In the genomic region with DNA sequence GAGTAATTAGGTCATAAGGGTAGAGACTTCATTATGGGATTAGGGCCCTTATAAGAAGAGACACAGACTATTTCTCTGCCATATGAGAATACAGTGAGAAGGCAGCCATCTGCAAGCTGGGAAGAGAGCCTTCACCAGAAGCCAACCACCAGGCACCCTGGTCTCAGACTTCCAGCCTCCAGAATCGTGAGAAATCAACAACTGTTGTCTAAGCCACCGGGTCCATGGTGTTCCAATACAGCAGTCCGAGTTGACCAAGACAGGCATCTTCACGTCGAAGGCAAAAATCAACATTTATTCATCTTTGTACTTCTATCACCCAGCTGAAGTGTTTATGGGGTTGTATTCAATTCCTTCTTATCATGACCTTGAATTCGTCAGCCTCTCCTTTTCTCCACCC, we compare ENCODE assay signal across 41 cellular contexts. TPM values are rescaled to one million over a fixed set of nuclear protein-coding genes. Genes with fewer than 3 reads are reported as not detected.
"Had no signal": no experiment of that assay in that cellular context is flagged by ENCODE, and none has a peak within 500 bp of the region (broad histone marks: within the 10 kb centered on the region; RNA-seq: fewer than 3 reads in every experiment).

No MANE protein-coding gene starts in this region.

- H3K4me1 ChIP-seq: adrenal gland, ascending aorta, breast epithelium had no signal

- H3K27ac Mint-ChIP-seq: activated naive CD4-positive, alpha-beta T cell treated with anti-CD3 and anti-CD28 coated beads for 36 hours; activated naive CD4-positive, alpha-beta T cell treated with anti-CD3 and anti-CD28 coated beads, Interleukin-2, amount 10 ng/mL, durations not matched to agents 7 days and 5 days; activated naive CD4-positive, alpha-beta T cell treated with anti-CD3 and anti-CD28 coated beads, Interleukin-2, amount 50 U/mL, for 24 hours; activated naive CD4-positive, alpha-beta T cell treated with anti-CD3 and anti-CD28 coated beads, Interleukin-2, amount 50 U/mL, for 72 hours; activated naive CD8-positive, alpha-beta T cell; activated naive CD8-positive, alpha-beta T cell treated with anti-CD3 and anti-CD28 coated beads for 36 hours; activated naive CD8-positive, alpha-beta T cell treated with anti-CD3 and anti-CD28 coated beads, Interleukin-2, amount 10 ng/mL, durations not matched to agents 7 days and 5 days; activated naive CD8-positive, alpha-beta T cell treated with anti-CD3 and anti-CD28 coated beads, Interleukin-2, amount 50 U/mL, for 24 hours; activated T-cell treated with anti-CD3 and anti-CD28 coated beads, Interleukin-2, amount 50 U/mL, for 24 hours; activated T-cell treated with anti-CD3 and anti-CD28 coated beads, Interleukin-2, amount 50 U/mL, for 72 hours; activated T-helper 1 cell treated with anti-CD3 and anti-CD28 coated beads, Interleukin-12 subunit alpha, Interleukin-12 subunit beta, Interleukin-2, Interleukin-4 antibody, amounts not matched to agents 30 ng/mL and 10 ng/mL and 1 ng/mL, durations not matched to agents 14 hours and 24 hours and 36 hours; activated T-helper 17 cell treated with anti-CD3 and anti-CD28 coated beads, Interleukin-2, amount 50 U/mL, for 72 hours; activated T-helper 2 cell treated with anti-CD3 and anti-CD28 coated beads, Interferon-gamma antibody, Interleukin-2, Interleukin-4, amounts not matched to agents 10 μg/mL and 5 μg/mL and 100 μg/mL, durations not matched to agents 14 hours and 24 hours and 36 hours had no signal

- ATAC-seq: activated naive CD4-positive, alpha-beta T cell treated with anti-CD3 and anti-CD28 coated beads, Interleukin-2, amount 50 U/mL, for 72 hours; activated naive CD8-positive, alpha-beta T cell treated with anti-CD3 and anti-CD28 coated beads, Interleukin-2, amount 50 U/mL, for 24 hours; activated T-cell treated with anti-CD3 and anti-CD28 coated beads, Interleukin-2, amount 50 U/mL, for 4 hours; activated T-cell treated with anti-CD3 and anti-CD28 coated beads, Interleukin-2, amount 50 U/mL, for 72 hours; activated T-helper 17 cell treated with anti-CD3 and anti-CD28 coated beads, Interleukin-2, amount 50 U/mL, for 72 hours had no signal

- FAIRE-seq: astrocyte, bronchial epithelial cell, colon had no signal

- H3K4me3 ChIP-seq: adrenal gland, ascending aorta, breast epithelium, cardiac muscle cell had no signal

- H3K27me3 ChIP-seq: adrenal gland, ascending aorta, brain microvascular endothelial cell, breast epithelium, cardiac muscle cell had no signal

- H3K9me3 Mint-ChIP-seq: activated naive CD4-positive, alpha-beta T cell treated with anti-CD3 and anti-CD28 coated beads for 36 hours; activated naive CD4-positive, alpha-beta T cell treated with anti-CD3 and anti-CD28 coated beads, Interleukin-2, amount 10 ng/mL, durations not matched to agents 7 days and 5 days; activated naive CD4-positive, alpha-beta T cell treated with anti-CD3 and anti-CD28 coated beads, Interleukin-2, amount 50 U/mL, for 24 hours; activated naive CD4-positive, alpha-beta T cell treated with anti-CD3 and anti-CD28 coated beads, Interleukin-2, amount 50 U/mL, for 72 hours; activated naive CD8-positive, alpha-beta T cell treated with anti-CD3 and anti-CD28 coated beads for 36 hours; activated naive CD8-positive, alpha-beta T cell treated with anti-CD3 and anti-CD28 coated beads, Interleukin-2, amount 10 ng/mL, durations not matched to agents 7 days and 5 days; activated naive CD8-positive, alpha-beta T cell treated with anti-CD3 and anti-CD28 coated beads, Interleukin-2, amount 50 U/mL, for 24 hours; activated T-cell treated with anti-CD3 and anti-CD28 coated beads, Interleukin-2, amount 50 U/mL, for 24 hours; activated T-cell treated with anti-CD3 and anti-CD28 coated beads, Interleukin-2, amount 50 U/mL, for 4 hours; activated T-cell treated with anti-CD3 and anti-CD28 coated beads, Interleukin-2, amount 50 U/mL, for 72 hours; activated T-helper 1 cell treated with anti-CD3 and anti-CD28 coated beads, Interleukin-12 subunit alpha, Interleukin-12 subunit beta, Interleukin-2, Interleukin-4 antibody, amounts not matched to agents 30 ng/mL and 10 ng/mL and 1 ng/mL, durations not matched to agents 14 hours and 24 hours and 36 hours; activated T-helper 17 cell treated with anti-CD3 and anti-CD28 coated beads, Interleukin-2, amount 50 U/mL, for 72 hours; activated T-helper 2 cell treated with anti-CD3 and anti-CD28 coated beads, Interferon-gamma antibody, Interleukin-2, Interleukin-4, amounts not matched to agents 10 μg/mL and 5 μg/mL and 100 μg/mL, durations not matched to agents 14 hours and 24 hours and 36 hours; central memory CD8-positive, alpha-beta T cell had no signal

- DNase-seq: activated effector memory CD4-positive, alpha-beta T cell treated with anti-CD3 and anti-CD28 coated beads, Interleukin-2, amount 50 U/mL, for 16 hours; activated effector memory CD4-positive, alpha-beta T cell treated with Interleukin-2 at 50 U/mL for 16 hours; activated gamma-delta T cell; activated gamma-delta T cell treated with Interleukin-2 at 50 U/mL for 16 hours; activated naive CD4-positive, alpha-beta T cell; activated naive CD4-positive, alpha-beta T cell treated with anti-CD3 and anti-CD28 coated beads for 36 hours; activated naive CD4-positive, alpha-beta T cell treated with anti-CD3 and anti-CD28 coated beads, Interleukin-2, amount 10 ng/mL, durations not matched to agents 7 days and 5 days; activated naive CD4-positive, alpha-beta T cell treated with anti-CD3 and anti-CD28 coated beads, Interleukin-2, amount 50 U/mL, for 16 hours; activated naive CD4-positive, alpha-beta T cell treated with Interleukin-2 at 50 U/mL for 16 hours; activated naive CD8-positive, alpha-beta T cell treated with anti-CD3 and anti-CD28 coated beads for 36 hours; activated naive CD8-positive, alpha-beta T cell treated with anti-CD3 and anti-CD28 coated beads, Interleukin-2, amount 10 ng/mL, durations not matched to agents 7 days and 5 days; activated naive CD8-positive, alpha-beta T cell treated with anti-CD3 and anti-CD28 coated beads, Interleukin-2, amount 50 U/mL, for 24 hours; activated T-cell treated with anti-CD3 and anti-CD28 coated beads, Interleukin-2, amount 50 U/mL, for 24 hours; activated T-cell treated with anti-CD3 and anti-CD28 coated beads, Interleukin-2, amount 50 U/mL, for 4 hours; activated T-cell treated with anti-CD3 and anti-CD28 coated beads, Interleukin-2, amount 50 U/mL, for 48 hours; activated T-cell treated with anti-CD3 and anti-CD28 coated beads, Interleukin-2, amount 50 U/mL, for 72 hours; adrenal gland; amniotic stem cell; amygdala; anterior cingulate cortex; aorta; brain microvascular endothelial cell; caudate nucleus; central memory CD4-positive, alpha-beta T cell; cerebellar nuclear complex had no signal

- H3K4me3 Mint-ChIP-seq: activated naive CD4-positive, alpha-beta T cell treated with anti-CD3 and anti-CD28 coated beads for 36 hours; activated naive CD4-positive, alpha-beta T cell treated with anti-CD3 and anti-CD28 coated beads, Interleukin-2, amount 10 ng/mL, durations not matched to agents 7 days and 5 days; activated naive CD4-positive, alpha-beta T cell treated with anti-CD3 and anti-CD28 coated beads, Interleukin-2, amount 50 U/mL, for 24 hours; activated naive CD8-positive, alpha-beta T cell; activated naive CD8-positive, alpha-beta T cell treated with anti-CD3 and anti-CD28 coated beads for 36 hours; activated naive CD8-positive, alpha-beta T cell treated with anti-CD3 and anti-CD28 coated beads, Interleukin-2, amount 10 ng/mL, durations not matched to agents 7 days and 5 days; activated naive CD8-positive, alpha-beta T cell treated with anti-CD3 and anti-CD28 coated beads, Interleukin-2, amount 50 U/mL, for 24 hours; activated T-cell treated with anti-CD3 and anti-CD28 coated beads, Interleukin-2, amount 50 U/mL, for 24 hours; activated T-cell treated with anti-CD3 and anti-CD28 coated beads, Interleukin-2, amount 50 U/mL, for 4 hours; activated T-cell treated with anti-CD3 and anti-CD28 coated beads, Interleukin-2, amount 50 U/mL, for 72 hours; activated T-helper 1 cell treated with anti-CD3 and anti-CD28 coated beads, Interleukin-12 subunit alpha, Interleukin-12 subunit beta, Interleukin-2, Interleukin-4 antibody, amounts not matched to agents 30 ng/mL and 10 ng/mL and 1 ng/mL, durations not matched to agents 14 hours and 24 hours and 36 hours; activated T-helper 17 cell treated with anti-CD3 and anti-CD28 coated beads, Interleukin-2, amount 50 U/mL, for 72 hours; brain; central memory CD8-positive, alpha-beta T cell had no signal

- H3K9me3 ChIP-seq: adrenal gland, ascending aorta, breast epithelium had no signal

- H3K4me1 Mint-ChIP-seq: activated naive CD4-positive, alpha-beta T cell treated with anti-CD3 and anti-CD28 coated beads, Interleukin-2, amount 10 ng/mL, durations not matched to agents 7 days and 5 days; activated naive CD4-positive, alpha-beta T cell treated with anti-CD3 and anti-CD28 coated beads, Interleukin-2, amount 50 U/mL, for 24 hours; activated naive CD8-positive, alpha-beta T cell treated with anti-CD3 and anti-CD28 coated beads for 36 hours; activated naive CD8-positive, alpha-beta T cell treated with anti-CD3 and anti-CD28 coated beads, Interleukin-2, amount 10 ng/mL, durations not matched to agents 7 days and 5 days; activated naive CD8-positive, alpha-beta T cell treated with anti-CD3 and anti-CD28 coated beads, Interleukin-2, amount 50 U/mL, for 24 hours; activated T-helper 17 cell treated with anti-CD3 and anti-CD28 coated beads, Interleukin-2, amount 50 U/mL, for 72 hours; central memory CD8-positive, alpha-beta T cell had no signal

- H3K36me3 ChIP-seq: adrenal gland, ascending aorta, brain microvascular endothelial cell, breast epithelium, cardiac muscle cell had no signal

- H3K36me3 Mint-ChIP-seq: activated naive CD4-positive, alpha-beta T cell treated with anti-CD3 and anti-CD28 coated beads, Interleukin-2, amount 10 ng/mL, durations not matched to agents 7 days and 5 days; activated naive CD4-positive, alpha-beta T cell treated with anti-CD3 and anti-CD28 coated beads, Interleukin-2, amount 50 U/mL, for 24 hours; activated naive CD4-positive, alpha-beta T cell treated with anti-CD3 and anti-CD28 coated beads, Interleukin-2, amount 50 U/mL, for 72 hours; activated naive CD8-positive, alpha-beta T cell; activated naive CD8-positive, alpha-beta T cell treated with anti-CD3 and anti-CD28 coated beads for 36 hours; activated naive CD8-positive, alpha-beta T cell treated with anti-CD3 and anti-CD28 coated beads, Interleukin-2, amount 10 ng/mL, durations not matched to agents 7 days and 5 days; brain had no signal

- H3K27ac ChIP-seq: adrenal gland, ascending aorta, brain microvascular endothelial cell, breast epithelium, cardiac muscle cell had no signal

RNA-seq across cellular contexts. Expression of a gene that starts 5.3 kb away (rescaled TPM):
- total RNA-seq: activated naive CD4-positive, alpha-beta T cell treated with anti-CD3 and anti-CD28 coated beads for 36 hours; activated naive CD4-positive, alpha-beta T cell treated with anti-CD3 and anti-CD28 coated beads, Interleukin-2, amount 50 U/mL, for 72 hours; activated naive CD8-positive, alpha-beta T cell treated with anti-CD3 and anti-CD28 coated beads for 36 hours; activated naive CD8-positive, alpha-beta T cell treated with anti-CD3 and anti-CD28 coated beads, Interleukin-2, amount 10 ng/mL, durations not matched to agents 7 days and 5 days; activated T-cell treated with anti-CD3 and anti-CD28 coated beads, Interleukin-2, amount 50 U/mL, for 4 hours; activated T-cell treated with anti-CD3 and anti-CD28 coated beads, Interleukin-2, amount 50 U/mL, for 72 hours; activated T-helper 1 cell treated with anti-CD3 and anti-CD28 coated beads, Interleukin-12 subunit alpha, Interleukin-12 subunit beta, Interleukin-2, Interleukin-4 antibody, amounts not matched to agents 30 ng/mL and 10 ng/mL and 1 ng/mL, durations not matched to agents 14 hours and 24 hours and 36 hours; activated T-helper 17 cell treated with anti-CD3 and anti-CD28 coated beads, Interleukin-2, amount 50 U/mL, for 72 hours; activated T-helper 2 cell treated with anti-CD3 and anti-CD28 coated beads, Interferon-gamma antibody, Interleukin-2, Interleukin-4, amounts not matched to agents 10 μg/mL and 5 μg/mL and 100 μg/mL, durations not matched to agents 14 hours and 24 hours and 36 hours; adrenal gland; aorta; ascending aorta; astrocyte; cardiac muscle cell; chondrocyte had no signal
- polyA plus RNA-seq: adrenal gland, cardiac muscle cell had no signal

RNA-seq across cellular contexts. Expression of a gene that starts 34.6 kb away (rescaled TPM):
- total RNA-seq: activated naive CD4-positive, alpha-beta T cell treated with anti-CD3 and anti-CD28 coated beads for 36 hours; activated naive CD4-positive, alpha-beta T cell treated with anti-CD3 and anti-CD28 coated beads, Interleukin-2, amount 50 U/mL, for 72 hours; activated naive CD8-positive, alpha-beta T cell treated with anti-CD3 and anti-CD28 coated beads for 36 hours; activated naive CD8-positive, alpha-beta T cell treated with anti-CD3 and anti-CD28 coated beads, Interleukin-2, amount 10 ng/mL, durations not matched to agents 7 days and 5 days; activated T-cell treated with anti-CD3 and anti-CD28 coated beads, Interleukin-2, amount 50 U/mL, for 4 hours; activated T-cell treated with anti-CD3 and anti-CD28 coated beads, Interleukin-2, amount 50 U/mL, for 72 hours; activated T-helper 1 cell treated with anti-CD3 and anti-CD28 coated beads, Interleukin-12 subunit alpha, Interleukin-12 subunit beta, Interleukin-2, Interleukin-4 antibody, amounts not matched to agents 30 ng/mL and 10 ng/mL and 1 ng/mL, durations not matched to agents 14 hours and 24 hours and 36 hours; activated T-helper 17 cell treated with anti-CD3 and anti-CD28 coated beads, Interleukin-2, amount 50 U/mL, for 72 hours; activated T-helper 2 cell treated with anti-CD3 and anti-CD28 coated beads, Interferon-gamma antibody, Interleukin-2, Interleukin-4, amounts not matched to agents 10 μg/mL and 5 μg/mL and 100 μg/mL, durations not matched to agents 14 hours and 24 hours and 36 hours; aorta; ascending aorta; astrocyte; breast epithelium; bronchial epithelial cell; cardiac muscle cell; cardiac septum; chondrocyte had no signal
- polyA plus RNA-seq: cardiac muscle cell had no signal
